7 cellular contexts compared by ENCODE assay signal in genomic region chr3:169769287-169770181, GRCh38. TPM values are rescaled to one million over a fixed set of nuclear protein-coding genes. Genes with fewer than 3 reads are reported as not detected.
A peak's percentile ranks its signal among the peaks of the same experiment; 100 is the strongest.
DNase-seq lines count a peak whose midpoint lies in the region; ATAC-seq lines count a peak whose summit lies in the region.

Gene ACTRT3, minus strand, starts transcription at chr3:169769561. Its CDS starts 41 bp downstream, at chr3:169769520.

- ATAC-seq in GM18868 (IDR thresholded peaks at IDR 0.05; ENCODE audit: unreplicated experiment) (peak; percentile 28), HG03108 (IDR thresholded peaks at IDR 0.05; ENCODE audit: unreplicated experiment) (peak; percentile 15), esophagus mucosa (peak; percentile 3)

- DNase-seq in NOMO-1 treated with dmso at 0.1 percent for 144 hours (lab: John Stamatoyannopoulos, UW; ENCODE audit: unreplicated experiment) (peak; percentile 29), mucosa of gallbladder (ENCODE audit: low spot score) (peak; percentile 66)
- peak; percentile 73 for DNase-seq in activated T-cell treated with anti-CD3 and anti-CD28 coated beads, Interleukin-2, amount 50 U/mL, for 1 hour
- DNase-seq in stimulated activated CD8-positive, alpha-beta memory T cell treated with anti-CD3 and anti-CD28 coated beads, Interleukin-7, amount 100 ng/mL, for 4 hours (ENCODE audit: low read depth in 2 of 2): peak; percentile 22 to 57

RNA-seq across cellular contexts. Expression of gene ACTRT3, which starts in this region (rescaled TPM):
- total RNA-seq in esophagus mucosa (1.6 TPM), mucosa of gallbladder (1.6 TPM)

Comparison
In these comparisons a context has a peak if more than half of its experiments do, and no peak if none do; other contexts are left out.
1. Peak in every context shown above with its lines: DNase-seq and ATAC-seq.